1 cellular context compared by ENCODE assay signal in genomic region chr6:162058281-162058875, GRCh38.
A peak's percentile ranks its signal among the peaks of the same experiment; 100 is the strongest.
TF ChIP-seq lines count a peak whose summit lies in the region.

No MANE protein-coding gene starts in this region.

TF ChIP-seq in HepG2, 621 proteins besides CTCF, POLR2A, EP300 and RAD21 (continued from another document and continues in another):
- TF ChIP-seq, protein P1, sequence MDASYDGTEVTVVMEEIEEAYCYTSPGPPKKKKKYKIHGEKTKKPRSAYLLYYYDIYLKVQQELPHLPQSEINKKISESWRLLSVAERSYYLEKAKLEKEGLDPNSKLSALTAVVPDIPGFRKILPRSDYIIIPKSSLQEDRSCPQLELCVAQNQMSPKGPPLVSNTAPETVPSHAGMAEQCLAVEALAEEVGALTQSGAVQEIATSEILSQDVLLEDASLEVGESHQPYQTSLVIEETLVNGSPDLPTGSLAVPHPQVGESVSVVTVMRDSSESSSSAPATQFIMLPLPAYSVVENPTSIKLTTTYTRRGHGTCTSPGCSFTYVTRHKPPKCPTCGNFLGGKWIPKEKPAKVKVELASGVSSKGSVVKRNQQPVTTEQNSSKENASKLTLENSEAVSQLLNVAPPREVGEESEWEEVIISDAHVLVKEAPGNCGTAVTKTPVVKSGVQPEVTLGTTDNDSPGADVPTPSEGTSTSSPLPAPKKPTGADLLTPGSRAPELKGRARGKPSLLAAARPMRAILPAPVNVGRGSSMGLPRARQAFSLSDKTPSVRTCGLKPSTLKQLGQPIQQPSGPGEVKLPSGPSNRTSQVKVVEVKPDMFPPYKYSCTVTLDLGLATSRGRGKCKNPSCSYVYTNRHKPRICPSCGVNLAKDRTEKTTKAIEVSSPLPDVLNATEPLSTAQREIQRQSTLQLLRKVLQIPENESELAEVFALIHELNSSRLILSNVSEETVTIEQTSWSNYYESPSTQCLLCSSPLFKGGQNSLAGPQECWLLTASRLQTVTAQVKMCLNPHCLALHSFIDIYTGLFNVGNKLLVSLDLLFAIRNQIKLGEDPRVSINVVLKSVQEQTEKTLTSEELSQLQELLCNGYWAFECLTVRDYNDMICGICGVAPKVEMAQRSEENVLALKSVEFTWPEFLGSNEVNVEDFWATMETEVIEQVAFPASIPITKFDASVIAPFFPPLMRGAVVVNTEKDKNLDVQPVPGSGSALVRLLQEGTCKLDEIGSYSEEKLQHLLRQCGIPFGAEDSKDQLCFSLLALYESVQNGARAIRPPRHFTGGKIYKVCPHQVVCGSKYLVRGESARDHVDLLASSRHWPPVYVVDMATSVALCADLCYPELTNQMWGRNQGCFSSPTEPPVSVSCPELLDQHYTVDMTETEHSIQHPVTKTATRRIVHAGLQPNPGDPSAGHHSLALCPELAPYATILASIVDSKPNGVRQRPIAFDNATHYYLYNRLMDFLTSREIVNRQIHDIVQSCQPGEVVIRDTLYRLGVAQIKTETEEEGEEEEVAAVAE (CRISPR knock-in tag; IDR thresholded peaks at IDR 0.05; ENCODE audit: borderline replicate concordance), result peak; percentile 78
- TF ChIP-seq CEBPG (CRISPR knock-in tag; IDR thresholded peaks at IDR 0.05) (peak; percentile 76), CBX5 (CRISPR knock-in tag; IDR thresholded peaks at IDR 0.05; ENCODE audit: borderline replicate concordance) (peak; percentile 81; the same call in 1 of the 2 replicates), ZNF337 (CRISPR knock-in tag; IDR thresholded peaks at IDR 0.05; ENCODE audit: borderline replicate concordance, low read depth) (no peak), JUNB (CRISPR knock-in tag; IDR thresholded peaks at IDR 0.05; ENCODE audit: borderline replicate concordance) (peak; percentile 72; the same call in 1 of the 2 replicates), ZNF660 (CRISPR knock-in tag; IDR thresholded peaks at IDR 0.05; ENCODE audit: borderline replicate concordance, low read depth) (no peak), REPIN1 (CRISPR knock-in tag; IDR thresholded peaks at IDR 0.05; ENCODE audit: borderline replicate concordance, low read depth) (peak; percentile 82), ZNF33A (CRISPR knock-in tag; IDR thresholded peaks at IDR 0.05; ENCODE audit: borderline replicate concordance) (no peak), SIX1 (CRISPR knock-in tag; IDR thresholded peaks at IDR 0.05; ENCODE audit: borderline replicate concordance) (no peak; the same call in 1 of the 2 replicates), MXI1 (IDR thresholded peaks at IDR 0.05; ENCODE audit: borderline replicate concordance, low read depth, low read length) (peak; percentile 52; the same call in 1 of the 3 replicates), NFYC (CRISPR knock-in tag; IDR thresholded peaks at IDR 0.05) (peak; percentile 50), TOPORS (CRISPR knock-in tag; IDR thresholded peaks at IDR 0.05) (peak; percentile 54; the same call in 1 of the 2 replicates), ZNF841 (CRISPR knock-in tag; IDR thresholded peaks at IDR 0.05; ENCODE audit: borderline replicate concordance) (no peak), KLF11 (CRISPR knock-in tag; IDR thresholded peaks at IDR 0.05) (0 out of 2 replicates have a peak, but pooled peaks have one; percentile 40), ZNF264 (CRISPR knock-in tag; IDR thresholded peaks at IDR 0.05) (peak; percentile 31; the same call in 1 of the 2 replicates), ZBTB38 (CRISPR knock-in tag; IDR thresholded peaks at IDR 0.05) (no peak), ATF6 (CRISPR knock-in tag; conservative IDR thresholded peaks at IDR 0.05) (0 out of 2 replicates have a peak, but pooled peaks have one; percentile 69), SOX5 (CRISPR knock-in tag; IDR thresholded peaks at IDR 0.05; ENCODE audit: borderline replicate concordance) (peak; percentile 82; the same call in 1 of the 2 replicates), ZNF567 (CRISPR knock-in tag; IDR thresholded peaks at IDR 0.05; ENCODE audit: borderline replicate concordance) (no peak), ZNF768 (CRISPR knock-in tag; IDR thresholded peaks at IDR 0.05) (no peak), MTERF4 (CRISPR knock-in tag; IDR thresholded peaks at IDR 0.05) (peak; percentile 88; the same call in 1 of the 2 replicates), HNF4G (IDR thresholded peaks at IDR 0.05; ENCODE audit: borderline replicate concordance, low read depth, low read length) (no peak), HNF4G (CRISPR knock-in tag; IDR thresholded peaks at IDR 0.05; ENCODE audit: borderline replicate concordance, low read depth) (no peak), KLF6 (CRISPR knock-in tag; IDR thresholded peaks at IDR 0.05) (no peak), MTF1 (CRISPR knock-in tag; IDR thresholded peaks at IDR 0.05) (no peak), ZNF24 (IDR thresholded peaks at IDR 0.05) (no peak), ZFP36 (IDR thresholded peaks at IDR 0.05; ENCODE audit: borderline replicate concordance, low read depth, low read length, partially characterized antibody) (no peak), ZBTB40 (IDR thresholded peaks at IDR 0.05) (no peak), ZBTB40 (CRISPR knock-in tag; IDR thresholded peaks at IDR 0.05) (0 out of 2 replicates have a peak, but pooled peaks have one; percentile 71)
- TF ChIP-seq, protein P2, sequence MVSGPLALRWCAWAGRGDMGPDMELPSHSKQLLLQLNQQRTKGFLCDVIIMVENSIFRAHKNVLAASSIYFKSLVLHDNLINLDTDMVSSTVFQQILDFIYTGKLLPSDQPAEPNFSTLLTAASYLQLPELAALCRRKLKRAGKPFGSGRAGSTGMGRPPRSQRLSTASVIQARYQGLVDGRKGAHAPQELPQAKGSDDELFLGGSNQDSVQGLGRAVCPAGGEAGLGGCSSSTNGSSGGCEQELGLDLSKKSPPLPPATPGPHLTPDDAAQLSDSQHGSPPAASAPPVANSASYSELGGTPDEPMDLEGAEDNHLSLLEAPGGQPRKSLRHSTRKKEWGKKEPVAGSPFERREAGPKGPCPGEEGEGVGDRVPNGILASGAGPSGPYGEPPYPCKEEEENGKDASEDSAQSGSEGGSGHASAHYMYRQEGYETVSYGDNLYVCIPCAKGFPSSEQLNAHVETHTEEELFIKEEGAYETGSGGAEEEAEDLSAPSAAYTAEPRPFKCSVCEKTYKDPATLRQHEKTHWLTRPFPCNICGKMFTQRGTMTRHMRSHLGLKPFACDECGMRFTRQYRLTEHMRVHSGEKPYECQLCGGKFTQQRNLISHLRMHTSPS (CRISPR knock-in tag; IDR thresholded peaks at IDR 0.05; ENCODE audit: low read depth), result peak; percentile 88; the same call in 1 of the 2 replicates
- TF ChIP-seq, protein P3, sequence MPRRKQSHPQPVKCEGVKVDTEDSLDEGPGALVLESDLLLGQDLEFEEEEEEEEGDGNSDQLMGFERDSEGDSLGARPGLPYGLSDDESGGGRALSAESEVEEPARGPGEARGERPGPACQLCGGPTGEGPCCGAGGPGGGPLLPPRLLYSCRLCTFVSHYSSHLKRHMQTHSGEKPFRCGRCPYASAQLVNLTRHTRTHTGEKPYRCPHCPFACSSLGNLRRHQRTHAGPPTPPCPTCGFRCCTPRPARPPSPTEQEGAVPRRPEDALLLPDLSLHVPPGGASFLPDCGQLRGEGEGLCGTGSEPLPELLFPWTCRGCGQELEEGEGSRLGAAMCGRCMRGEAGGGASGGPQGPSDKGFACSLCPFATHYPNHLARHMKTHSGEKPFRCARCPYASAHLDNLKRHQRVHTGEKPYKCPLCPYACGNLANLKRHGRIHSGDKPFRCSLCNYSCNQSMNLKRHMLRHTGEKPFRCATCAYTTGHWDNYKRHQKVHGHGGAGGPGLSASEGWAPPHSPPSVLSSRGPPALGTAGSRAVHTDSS (CRISPR knock-in tag; conservative IDR thresholded peaks at IDR 0.05), result no peak
- TF ChIP-seq, protein P4, sequence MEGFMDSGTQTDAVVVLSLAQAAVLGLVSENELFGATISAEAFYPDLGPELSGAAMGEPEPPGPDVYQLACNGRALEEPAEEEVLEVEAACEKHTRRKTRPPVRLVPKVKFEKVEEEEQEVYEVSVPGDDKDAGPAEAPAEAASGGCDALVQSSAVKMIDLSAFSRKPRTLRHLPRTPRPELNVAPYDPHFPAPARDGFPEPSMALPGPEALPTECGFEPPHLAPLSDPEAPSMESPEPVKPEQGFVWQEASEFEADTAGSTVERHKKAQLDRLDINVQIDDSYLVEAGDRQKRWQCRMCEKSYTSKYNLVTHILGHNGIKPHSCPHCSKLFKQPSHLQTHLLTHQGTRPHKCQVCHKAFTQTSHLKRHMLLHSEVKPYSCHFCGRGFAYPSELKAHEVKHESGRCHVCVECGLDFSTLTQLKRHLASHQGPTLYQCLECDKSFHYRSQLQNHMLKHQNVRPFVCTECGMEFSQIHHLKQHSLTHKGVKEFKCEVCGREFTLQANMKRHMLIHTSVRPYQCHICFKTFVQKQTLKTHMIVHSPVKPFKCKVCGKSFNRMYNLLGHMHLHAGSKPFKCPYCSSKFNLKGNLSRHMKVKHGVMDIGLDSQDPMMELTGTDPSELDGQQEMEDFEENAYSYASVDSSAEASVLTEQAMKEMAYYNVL (CRISPR knock-in tag; IDR thresholded peaks at IDR 0.05; ENCODE audit: borderline replicate concordance), result no peak
- TF ChIP-seq, protein P5, sequence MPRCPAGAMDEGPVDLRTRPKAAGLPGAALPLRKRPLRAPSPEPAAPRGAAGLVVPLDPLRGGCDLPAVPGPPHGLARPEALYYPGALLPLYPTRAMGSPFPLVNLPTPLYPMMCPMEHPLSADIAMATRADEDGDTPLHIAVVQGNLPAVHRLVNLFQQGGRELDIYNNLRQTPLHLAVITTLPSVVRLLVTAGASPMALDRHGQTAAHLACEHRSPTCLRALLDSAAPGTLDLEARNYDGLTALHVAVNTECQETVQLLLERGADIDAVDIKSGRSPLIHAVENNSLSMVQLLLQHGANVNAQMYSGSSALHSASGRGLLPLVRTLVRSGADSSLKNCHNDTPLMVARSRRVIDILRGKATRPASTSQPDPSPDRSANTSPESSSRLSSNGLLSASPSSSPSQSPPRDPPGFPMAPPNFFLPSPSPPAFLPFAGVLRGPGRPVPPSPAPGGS (CRISPR knock-in tag; IDR thresholded peaks at IDR 0.05), result no peak
